In the genomic region with DNA sequence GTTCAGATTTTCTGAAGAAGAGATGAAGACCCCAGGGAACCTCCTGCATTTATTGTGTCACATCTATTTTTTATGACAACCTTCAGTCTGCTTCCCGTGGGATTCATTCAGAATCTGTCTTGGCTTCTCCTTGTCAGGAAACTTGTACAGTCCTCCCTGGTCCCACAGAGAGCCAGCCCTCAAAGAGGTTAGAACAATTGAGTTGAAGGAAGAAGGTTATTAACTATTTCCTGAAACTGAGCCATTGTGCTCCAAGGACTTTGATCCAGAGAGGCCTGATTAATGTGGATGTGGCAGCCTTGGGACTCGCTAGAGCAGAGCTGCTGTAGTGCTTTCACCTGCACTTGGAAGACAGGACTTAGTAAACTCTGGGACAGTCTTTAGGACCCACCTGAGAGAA, we compare ENCODE assay signal across 26 cellular contexts.
"Had no signal": no experiment of that assay in that cellular context is flagged by ENCODE, and none has a peak within 500 bp of the region (broad histone marks: within the 10 kb centered on the region; RNA-seq: fewer than 3 reads in every experiment).

No MANE protein-coding gene starts in this region.

- H3K27ac ChIP-seq: esophagus squamous epithelium, gastroesophageal sphincter, pancreas, uterus, WERI-Rb-1 had no signal

- H3K27me3 Mint-ChIP-seq: activated naive CD8-positive, alpha-beta T cell treated with anti-CD3 and anti-CD28 coated beads, Interleukin-2, amount 50 U/mL, for 24 hours had no signal

- H3K4me1 Mint-ChIP-seq: activated naive CD8-positive, alpha-beta T cell treated with anti-CD3 and anti-CD28 coated beads, Interleukin-2, amount 50 U/mL, for 24 hours had no signal

- H3K9me3 Mint-ChIP-seq: activated naive CD8-positive, alpha-beta T cell treated with anti-CD3 and anti-CD28 coated beads, Interleukin-2, amount 50 U/mL, for 24 hours; dendritic cell treated with granulocyte-macrophage colony-stimulating factor and Interleukin-4, amounts not matched to agents 40 ng/mL and 50 ng/mL, for 4 days; natural killer cell treated with Interleukin-12 subunit alpha and Interleukin-12 subunit beta and Interleukin-15 and Interleukin-18, amount 100 ng/mL, for 72 hours had no signal

- H3K9me3 ChIP-seq: esophagus squamous epithelium, gastroesophageal sphincter, pancreas, uterus had no signal

- H3K27me3 ChIP-seq: esophagus squamous epithelium, gastroesophageal sphincter, pancreas, uterus had no signal

- H3K27ac Mint-ChIP-seq: activated CD8-positive, alpha-beta T cell treated with anti-CD3 and anti-CD28 coated beads, Interleukin-2, amount 10 ng/mL, durations not matched to agents 7 days and 5 days; activated naive CD8-positive, alpha-beta T cell treated with anti-CD3 and anti-CD28 coated beads, Interleukin-2, amount 50 U/mL, for 24 hours; activated T-helper 1 cell treated with anti-CD3 and anti-CD28 coated beads, Interleukin-12 subunit alpha, Interleukin-12 subunit beta, Interleukin-2, Interleukin-4 antibody, amounts not matched to agents 30 ng/mL and 10 ng/mL and 1 ng/mL, durations not matched to agents 14 hours and 24 hours and 36 hours; dendritic cell treated with granulocyte-macrophage colony-stimulating factor and Interleukin-4, amounts not matched to agents 40 ng/mL and 50 ng/mL, for 4 days; natural killer cell treated with Interleukin-12 subunit alpha and Interleukin-12 subunit beta and Interleukin-15 and Interleukin-18, amount 100 ng/mL, for 72 hours had no signal

- H3K4me3 ChIP-seq: esophagus squamous epithelium, gastroesophageal sphincter, lung, pancreas, smooth muscle cell, uterus had no signal

- H3K4me1 ChIP-seq: uterus had no signal

- H3K36me3 ChIP-seq: esophagus squamous epithelium, pancreas, uterus had no signal

- H3K4me2 ChIP-seq: smooth muscle cell had no signal

- DNase-seq: activated CD4-positive, alpha-beta T cell treated with anti-CD3 and anti-CD28 coated beads, Interleukin-2, amount 50 U/mL, for 1 hour; activated CD4-positive, CD25-positive, alpha-beta regulatory T cell treated with anti-CD3 and anti-CD28 coated beads, Interleukin-2, amount 50 U/mL, for 72 hours; activated CD8-positive, alpha-beta T cell treated with anti-CD3 and anti-CD28 coated beads, Interleukin-2, amount 10 ng/mL, durations not matched to agents 7 days and 5 days; activated gamma-delta T cell; activated naive CD4-positive, alpha-beta T cell treated with anti-CD3 and anti-CD28 coated beads, Interleukin-2, amount 50 U/mL, for 16 hours; activated naive CD8-positive, alpha-beta T cell treated with anti-CD3 and anti-CD28 coated beads, Interleukin-2, amount 50 U/mL, for 24 hours; effector CD8-positive, alpha-beta T cell; esophagus squamous epithelium; head of caudate nucleus; islet precursor cell; pancreas; stimulated activated CD4-positive, alpha-beta T cell treated with anti-CD3 and anti-CD28 coated beads, Interleukin-2, amount 100 ng/mL, for 48 hours; stimulated activated CD8-positive, alpha-beta memory T cell treated with anti-CD3 and anti-CD28 coated beads, Interleukin-4, amount 100 ng/mL, for 48 hours; stimulated activated naive B cell treated with anti-CD40 and anti-IgM and Interleukin-4, amounts not matched to agents 10 μg/mL and 1 μg/mL and 100 μg/mL, for 72 hours; T-helper 1 cell; trophoblast cell; uterus; WERI-Rb-1 had no signal

- H3K4me3 Mint-ChIP-seq: activated CD8-positive, alpha-beta T cell treated with anti-CD3 and anti-CD28 coated beads, Interleukin-2, amount 10 ng/mL, durations not matched to agents 7 days and 5 days; activated naive CD8-positive, alpha-beta T cell treated with anti-CD3 and anti-CD28 coated beads, Interleukin-2, amount 50 U/mL, for 24 hours; activated T-helper 1 cell treated with anti-CD3 and anti-CD28 coated beads, Interleukin-12 subunit alpha, Interleukin-12 subunit beta, Interleukin-2, Interleukin-4 antibody, amounts not matched to agents 30 ng/mL and 10 ng/mL and 1 ng/mL, durations not matched to agents 14 hours and 24 hours and 36 hours; dendritic cell treated with granulocyte-macrophage colony-stimulating factor and Interleukin-4, amounts not matched to agents 40 ng/mL and 50 ng/mL, for 4 days; natural killer cell treated with Interleukin-12 subunit alpha and Interleukin-12 subunit beta and Interleukin-15 and Interleukin-18, amount 100 ng/mL, for 72 hours; stimulated activated naive B cell treated with anti-CD40 and anti-IgM and Interleukin-4, amounts not matched to agents 10 μg/mL and 1 μg/mL and 100 μg/mL, for 72 hours had no signal

- ATAC-seq: activated CD8-positive, alpha-beta T cell treated with anti-CD3 and anti-CD28 coated beads, Interleukin-2, amount 10 ng/mL, durations not matched to agents 7 days and 5 days; activated naive CD8-positive, alpha-beta T cell treated with anti-CD3 and anti-CD28 coated beads, Interleukin-2, amount 50 U/mL, for 24 hours; gastroesophageal sphincter; left lobe of liver; natural killer cell treated with Interleukin-12 subunit alpha and Interleukin-12 subunit beta and Interleukin-15 and Interleukin-18, amount 100 ng/mL, for 72 hours; sciatic nerve had no signal
